ENCODE assay signal across 13 cellular contexts in the genomic region with DNA sequence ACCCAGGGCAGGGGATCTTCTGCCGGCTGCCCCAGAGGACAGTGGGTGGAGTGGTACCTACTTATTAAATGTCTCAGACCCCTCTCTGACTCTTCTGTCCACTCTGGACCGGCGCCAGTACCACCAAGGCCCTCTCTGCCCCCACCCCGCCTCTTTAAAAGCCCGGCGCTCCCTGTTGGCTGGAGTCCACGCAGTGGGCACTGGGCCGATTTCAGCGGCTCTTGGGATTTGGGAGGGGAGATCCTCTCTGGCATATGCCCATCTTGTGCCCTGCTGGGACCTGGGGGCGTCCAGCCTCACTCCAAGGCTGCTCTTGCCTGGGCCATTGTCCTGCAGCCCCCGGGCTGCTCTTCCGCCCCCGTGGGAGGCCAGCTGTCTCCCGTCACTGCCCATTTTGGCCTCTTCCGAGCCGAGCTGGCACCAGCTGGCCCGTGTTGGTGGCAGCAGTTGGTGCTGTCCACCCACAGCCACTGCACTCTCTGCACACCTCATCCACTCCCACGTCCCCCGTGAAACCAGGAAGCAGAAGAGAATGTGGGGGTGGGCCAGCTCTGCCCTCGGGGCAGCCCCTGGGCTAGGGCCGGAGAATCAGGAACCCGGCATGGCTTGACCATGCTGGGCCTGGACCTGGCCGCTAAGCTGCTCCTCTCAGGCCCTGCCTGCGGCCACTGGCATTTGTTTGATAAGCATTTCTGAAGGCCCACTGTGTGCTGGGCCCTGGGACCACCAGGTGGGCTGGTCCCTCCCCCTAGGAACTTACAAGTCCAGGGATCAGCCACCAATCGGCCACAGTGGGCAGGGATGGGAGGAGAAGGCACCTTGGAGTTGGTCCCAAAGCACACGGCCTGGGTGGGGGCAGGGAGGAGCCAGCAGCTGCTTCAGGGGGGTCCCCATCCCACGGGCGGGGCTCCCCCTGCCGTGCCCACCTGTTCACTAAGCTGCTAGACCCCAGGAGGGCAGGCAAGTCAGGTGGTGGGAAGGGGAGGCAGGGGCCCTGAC. TPM values are rescaled to one million over a fixed set of nuclear protein-coding genes. Genes with fewer than 3 reads are reported as not detected.
A peak's percentile ranks its signal among the peaks of the same experiment; 100 is the strongest.
DNase-seq lines count a peak whose midpoint lies in the region; ATAC-seq and TF ChIP-seq lines count a peak whose summit lies in the region.
"Had no signal": no experiment of that assay in that cellular context is flagged by ENCODE, and none has a peak within 500 bp of the region (broad histone marks: within the 10 kb centered on the region; RNA-seq: fewer than 3 reads in every experiment).

No MANE protein-coding gene starts in this region.

- no peak overlapping the region for H3K4ac ChIP-seq in neuronal stem cell (ENCODE audit: low read length)

- peaks cover 9 to 12% of the 10 kb centered on the region in 2 donors for H3K36me3 ChIP-seq in neuronal stem cell (replicated peaks in 1 of 2; ENCODE audit: control insufficient read depth in 2 of 2, insufficient read depth in 2 of 2, low read length in 2 of 2)

- WGBS in neuronal stem cell (ENCODE audit: extremely low coverage in 2 of 2, insufficient read length in 2 of 2, insufficient replicate concordance in 1 of 2), 2 donors, result no CpG with 5 or more reads among the region's 29 CpGs

- H3K4me1 ChIP-seq in neuronal stem cell (ENCODE audit: control insufficient read depth in 2 of 2, insufficient read depth in 1 of 2, low read depth in 1 of 2, low read length in 2 of 2), result peaks cover 19 to 21% of the 10 kb centered on the region in 2 donors

- no peak overlapping the region for H4K91ac ChIP-seq in neuronal stem cell (ENCODE audit: low read depth, low read length, poor library complexity)

- intact Hi-C loops in Right ventricle myocardium superior (cut with DNase I), result loop anchor here (2.0 kb wide), 1 partner anchor 88 kb away; no protein-coding TSS in a partner anchor

- TF ChIP-seq CTCF in 22Rv1 (IDR thresholded peaks at IDR 0.05), result no peak

- peak overlapping the region; percentile 37 for H3K9ac ChIP-seq in neuronal stem cell (ENCODE audit: low read depth, low read length, poor library complexity)
- H3K9ac ChIP-seq: SK-N-SH had no signal

- peak overlapping the region; percentile 94 for H2BK5ac ChIP-seq in neuronal stem cell (ENCODE audit: low read length)

- H3K27ac ChIP-seq in 22Rv1, result peak overlapping the region; percentile 97
- no peak overlapping the region for H3K27ac ChIP-seq in neuronal stem cell (replicated peaks; ENCODE audit: low read length)
- H3K27ac ChIP-seq: vagina had no signal

- no peaks in the 10 kb centered on the region for H3K27me3 ChIP-seq in neuronal stem cell (ENCODE audit: control insufficient read depth in 3 of 3, insufficient read depth in 3 of 3, low read depth in 1 of 3, low read length in 3 of 3)
- H3K27me3 ChIP-seq: vagina had no signal

- ATAC-seq in Right ventricle myocardium superior (ENCODE audit: poor library complexity), result no peak
- no peak for ATAC-seq in HG02678 (IDR thresholded peaks at IDR 0.05; ENCODE audit: unreplicated experiment)
- ATAC-seq in HG02571 (IDR thresholded peaks at IDR 0.05; ENCODE audit: unreplicated experiment), result no peak

- H3K4me3 ChIP-seq in neuronal stem cell (ENCODE audit: low read length in 2 of 2), result no peak overlapping the region
- H3K4me3 ChIP-seq: vagina had no signal

- H3K79me1 ChIP-seq in neuronal stem cell (ENCODE audit: low read depth, low read length), result peaks cover 16% of the 10 kb centered on the region

- H2BK120ac ChIP-seq in neuronal stem cell (ENCODE audit: low read depth, low read length), result no peak overlapping the region

- peak overlapping the region; percentile 71 for H2BK15ac ChIP-seq in neuronal stem cell (ENCODE audit: low read length)

- no peak overlapping the region for H4K8ac ChIP-seq in neuronal stem cell (ENCODE audit: low read depth, low read length)

- peak overlapping the region; percentile 73 for H3K23ac ChIP-seq in neuronal stem cell (ENCODE audit: low read depth, low read length, poor library complexity)

- H2AFZ ChIP-seq in neuronal stem cell (ENCODE audit: low read length), result no peak overlapping the region

- H2AK5ac ChIP-seq in neuronal stem cell (ENCODE audit: low read depth, low read length), result peak overlapping the region; percentile 71

- DNase-seq in NCI-H2171 (lab: John Stamatoyannopoulos, UW) (peak; percentile 16), Right ventricle myocardium superior (peak; percentile 45), neuronal stem cell (ENCODE audit: low spot score) (no peak), HPDE6-E6E7 (ENCODE audit: extremely low spot score) (no peak), NCI-H1436 treated with DMSO at 0.1 percent for 48 hours (lab: John Stamatoyannopoulos, UW) (no peak)
- DNase-seq: NCI-H2029 treated with DMSO at 0.1 percent for 48 hours had no signal

- peak overlapping the region; percentile 73 for H2BK12ac ChIP-seq in neuronal stem cell (ENCODE audit: low read length)

- no peak overlapping the region for H3K4me2 ChIP-seq in neuronal stem cell (ENCODE audit: insufficient read depth, low read length, poor library complexity, severe bottlenecking)
- H3K4me2 ChIP-seq: SK-N-SH had no signal

- no peaks in the 10 kb centered on the region for H3K9me3 ChIP-seq in neuronal stem cell (replicated peaks in 1 of 2; ENCODE audit: control insufficient read depth in 2 of 2, insufficient read depth in 1 of 2, low read depth in 1 of 2, low read length in 2 of 2)
- H3K9me3 ChIP-seq: SK-N-SH, vagina had no signal

- peak overlapping the region; percentile 19 for H3K18ac ChIP-seq in neuronal stem cell (ENCODE audit: low read length)

- no peak overlapping the region for H3K14ac ChIP-seq in neuronal stem cell (ENCODE audit: low read length)

RNA-seq across cellular contexts. Expression of a gene that starts 2.1 kb away (rescaled TPM):
- total RNA-seq in Right ventricle myocardium superior, result 1.1 TPM
- 0.31 TPM for polyA plus RNA-seq in neuronal stem cell (2013, experiment 1 of 2)
- 0.22 TPM for polyA plus RNA-seq in neuronal stem cell (2013, experiment 2 of 2)
- total RNA-seq: sciatic nerve, vagina had no signal

RNA-seq across cellular contexts. Expression of a gene that starts 2.7 kb away (rescaled TPM):
- total RNA-seq in Right ventricle myocardium superior, result 142 TPM
- 33.3 TPM for polyA plus RNA-seq in neuronal stem cell (2013, experiment 1 of 2)
- polyA plus RNA-seq in neuronal stem cell (2013, experiment 2 of 2), result 31.2 TPM

RNA-seq across cellular contexts. Expression of a gene that starts 4.9 kb away (rescaled TPM):
- total RNA-seq in Right ventricle myocardium superior, result 2.1 TPM
- 0.07 TPM for polyA plus RNA-seq in neuronal stem cell (2013, experiment 1 of 2)
- 0.12 TPM for polyA plus RNA-seq in neuronal stem cell (2013, experiment 2 of 2)
- total RNA-seq: vagina had no signal

RNA-seq across cellular contexts. Expression of a gene that starts 30.1 kb away (rescaled TPM):
- total RNA-seq in Right ventricle myocardium superior, result 6,152 TPM
- 0.33 TPM for polyA plus RNA-seq in neuronal stem cell (2013, experiment 1 of 2)
- polyA plus RNA-seq in neuronal stem cell (2013, experiment 2 of 2), result 0.42 TPM
- total RNA-seq: HFFc6 had no signal
- polyA plus RNA-seq: SK-N-SH had no signal

RNA-seq across cellular contexts. Expression of a gene that starts 35.6 kb away (rescaled TPM):
- 9.7 TPM for total RNA-seq in Right ventricle myocardium superior
- 0.07 TPM for polyA plus RNA-seq in neuronal stem cell (2013, experiment 1 of 2)
- 0.07 TPM for polyA plus RNA-seq in neuronal stem cell (2013, experiment 2 of 2)
- total RNA-seq: HFFc6 had no signal
- polyA plus RNA-seq: SK-N-SH had no signal

Comparison
In these comparisons a context has a peak if more than half of its experiments do, and no peak if none do; other contexts are left out.
1. DNase-seq: peak in NCI-H2171 (single experiment) and Right ventricle myocardium superior (single experiment); none in neuronal stem cell (single experiment), HPDE6-E6E7 (single experiment) and NCI-H1436 treated with DMSO at 0.1 percent for 48 hours (single experiment).